In genomic region chr10:120979435-120980315, GRCh38 we compare ENCODE assay signal across 8 cellular contexts.
DNase-seq lines count a peak whose midpoint lies in the region; ATAC-seq and TF ChIP-seq lines count a peak whose summit lies in the region.

No MANE protein-coding gene starts in this region.

- no peak overlapping the region for H2BK15ac ChIP-seq in neuronal stem cell (ENCODE audit: low read length)

- H3K4me3 ChIP-seq in RWPE2 (ENCODE audit: severe bottlenecking) (peak overlapping the region; percentile 9), fibroblast of villous mesenchyme (ENCODE audit: low read depth, low read length) (peak overlapping the region; percentile 34), neuronal stem cell (ENCODE audit: low read length in 2 of 2) (peak overlapping the region; percentile 35 to 68)

- no peak overlapping the region for H3K4ac ChIP-seq in neuronal stem cell (ENCODE audit: low read length)

- peak; percentile 27 to 56 for ATAC-seq in activated CD4-positive, CD25-positive, alpha-beta regulatory T cell treated with anti-CD3 and anti-CD28 coated beads, Interleukin-2, amount 50 U/mL, for 24 hours
- ATAC-seq in RWPE2 (ENCODE audit: low read depth): peak; percentile 73
- no peak for ATAC-seq in HG02759 (IDR thresholded peaks at IDR 0.05; ENCODE audit: unreplicated experiment)
- no peak for ATAC-seq in GM19395 (IDR thresholded peaks at IDR 0.05; ENCODE audit: unreplicated experiment)

- H2BK12ac ChIP-seq in neuronal stem cell (ENCODE audit: low read length): peak overlapping the region; percentile 65

- H3K79me1 ChIP-seq in neuronal stem cell (ENCODE audit: low read depth, low read length): no peaks in the 10 kb centered on the region

- peak overlapping the region; percentile 97 for H3K4me2 ChIP-seq in neuronal stem cell (ENCODE audit: insufficient read depth, low read length, poor library complexity, severe bottlenecking)

- no peak for DNase-seq in activated CD4-positive, CD25-positive, alpha-beta regulatory T cell treated with anti-CD3 and anti-CD28 coated beads, Interleukin-2, amount 50 U/mL, for 72 hours
- DNase-seq in RWPE2 (ENCODE audit: low spot score) (no peak), fibroblast of villous mesenchyme (ENCODE audit: low read depth) (peak; percentile 5), neuronal stem cell (ENCODE audit: low spot score) (peak; percentile 32), OCI-M2 (lab: John Stamatoyannopoulos, UW; ENCODE audit: unreplicated experiment) (no peak)

- peak overlapping the region; percentile 62 for H3K18ac ChIP-seq in neuronal stem cell (ENCODE audit: low read length)

- no peaks in the 10 kb centered on the region for H3K27me3 ChIP-seq in RWPE2 (ENCODE audit: insufficient read depth, poor library complexity, severe bottlenecking)
- peaks cover 0 to 64% (median 18%) of the 10 kb centered on the region in 3 experiments for H3K27me3 ChIP-seq in neuronal stem cell (ENCODE audit: control insufficient read depth in 3 of 3, insufficient read depth in 3 of 3, low read depth in 1 of 3, low read length in 3 of 3)

- no peak overlapping the region for H4K91ac ChIP-seq in neuronal stem cell (ENCODE audit: low read depth, low read length, poor library complexity)

- H3K27ac ChIP-seq in RWPE2 (ENCODE audit: poor library complexity, severe bottlenecking) (no peak overlapping the region), neuronal stem cell (replicated peaks; ENCODE audit: low read length) (no peak overlapping the region)

- no peak overlapping the region for H3K14ac ChIP-seq in neuronal stem cell (ENCODE audit: low read length)

- TF ChIP-seq CTCF in RWPE2 (IDR thresholded peaks at IDR 0.05; ENCODE audit: poor library complexity, severe bottlenecking) (no peak), fibroblast of villous mesenchyme (IDR thresholded peaks at IDR 0.05; ENCODE audit: insufficient read depth, low read depth, low read length) (no peak)

- no CpG with 5 or more reads among the region's 69 CpGs for WGBS in neuronal stem cell (ENCODE audit: extremely low coverage in 2 of 2, insufficient read length in 2 of 2, insufficient replicate concordance in 1 of 2), 2 donors

- H2BK120ac ChIP-seq in neuronal stem cell (ENCODE audit: low read depth, low read length): no peak overlapping the region

- H3K23ac ChIP-seq in neuronal stem cell (ENCODE audit: low read depth, low read length, poor library complexity): peak overlapping the region; percentile 20

- no peak overlapping the region for H2BK5ac ChIP-seq in neuronal stem cell (ENCODE audit: low read length)

- no peaks in the 10 kb centered on the region for H3K9me3 ChIP-seq in RWPE2 (ENCODE audit: severe bottlenecking)
- H3K9me3 ChIP-seq in neuronal stem cell (replicated peaks in 1 of 2; ENCODE audit: control insufficient read depth in 2 of 2, insufficient read depth in 1 of 2, low read depth in 1 of 2, low read length in 2 of 2): peaks cover 2 to 5% of the 10 kb centered on the region in 2 donors

- no peak overlapping the region for H2AK5ac ChIP-seq in neuronal stem cell (ENCODE audit: low read depth, low read length)

- H3K9ac ChIP-seq in neuronal stem cell (ENCODE audit: low read depth, low read length, poor library complexity): peak overlapping the region; percentile 22

- H3K36me3 ChIP-seq in RWPE2 (ENCODE audit: low read depth) (no peaks in the 10 kb centered on the region), neuronal stem cell (replicated peaks in 1 of 2; ENCODE audit: control insufficient read depth in 2 of 2, insufficient read depth in 2 of 2, low read length in 2 of 2) (no peaks in the 10 kb centered on the region)

- peak overlapping the region; percentile 84 for H2AFZ ChIP-seq in neuronal stem cell (ENCODE audit: low read length)

- no peak overlapping the region for H4K8ac ChIP-seq in neuronal stem cell (ENCODE audit: low read depth, low read length)

- H3K4me1 ChIP-seq in RWPE2 (ENCODE audit: insufficient read depth, poor library complexity, severe bottlenecking): peaks cover 9% of the 10 kb centered on the region
- H3K4me1 ChIP-seq in neuronal stem cell (ENCODE audit: control insufficient read depth in 2 of 2, insufficient read depth in 1 of 2, low read depth in 1 of 2, low read length in 2 of 2): peaks cover 0 to 16% of the 10 kb centered on the region in 2 donors

Comparison
In these comparisons a context has a peak if more than half of its experiments do, and no peak if none do; other contexts are left out.
1. ATAC-seq: peak in activated CD4-positive, CD25-positive, alpha-beta regulatory T cell treated with anti-CD3 and anti-CD28 coated beads, Interleukin-2, amount 50 U/mL, for 24 hours (2 of 2) and RWPE2 (single experiment); none in HG02759 (single experiment) and GM19395 (single experiment).
2. DNase-seq: peak in fibroblast of villous mesenchyme (single experiment) and neuronal stem cell (single experiment); none in activated CD4-positive, CD25-positive, alpha-beta regulatory T cell treated with anti-CD3 and anti-CD28 coated beads, Interleukin-2, amount 50 U/mL, for 72 hours (single experiment), RWPE2 (single experiment) and OCI-M2 (single experiment).
3. Peak in every context shown above with its lines, with median percentiles within 50 percentile points of each other: H3K4me3 ChIP-seq.